1 cellular context compared by ENCODE assay signal in genomic region chr1:184039126-184039525, GRCh38.
TF ChIP-seq lines count a peak whose summit lies in the region.

No MANE protein-coding gene starts in this region.

TF ChIP-seq in GM23338, 12 proteins besides CTCF, POLR2A, EP300 and RAD21 (continued from another document):
- TF ChIP-seq REST (IDR thresholded peaks at IDR 0.05; ENCODE audit: unreplicated experiment) (no peak), ETS1 (IDR thresholded peaks at IDR 0.05) (no peak), CREB1 (CRISPR knock-in tag; IDR thresholded peaks at IDR 0.05; ENCODE audit: low read depth) (no peak), ZNF114 (CRISPR knock-in tag; IDR thresholded peaks at IDR 0.05) (no peak), ZNF331 (CRISPR knock-in tag; IDR thresholded peaks at IDR 0.05; ENCODE audit: low read depth) (no peak), STAT1 (IDR thresholded peaks at IDR 0.05; ENCODE audit: unreplicated experiment) (no peak)
